In genomic region chr4:74311696-74312313, GRCh38 we compare ENCODE assay signal across 10 cellular contexts. TPM values are rescaled to one million over a fixed set of nuclear protein-coding genes. Genes with fewer than 3 reads are reported as not detected.
DNase-seq lines count a peak whose midpoint lies in the region; ATAC-seq and TF ChIP-seq lines count a peak whose summit lies in the region.
"Had no signal": no experiment of that assay in that cellular context is flagged by ENCODE, and none has a peak within 500 bp of the region (broad histone marks: within the 10 kb centered on the region; RNA-seq: fewer than 3 reads in every experiment).

No MANE protein-coding gene starts in this region.

- H3K9me3 ChIP-seq in prostate gland: no peaks in the 10 kb centered on the region
- H3K9me3 ChIP-seq: BLaER1 treated with 17β-estradiol and CSF1 and Interleukin-3, amounts not matched to agents 10 nM and 100 nM had no signal

- H3K36me3 ChIP-seq in prostate gland: no peaks in the 10 kb centered on the region
- H3K36me3 ChIP-seq: BLaER1 treated with 17β-estradiol and CSF1 and Interleukin-3, amounts not matched to agents 10 nM and 100 nM had no signal

- in situ Hi-C loops in KBM-7 (cut with MboI; ENCODE audit: low pct_unique_long_range_greater_than_20kb, low sequenced_read_pairs): no loop called here

- no peak overlapping the region for H3K4me3 ChIP-seq in prostate gland
- H3K4me3 ChIP-seq: BLaER1 treated with 17β-estradiol and CSF1 and Interleukin-3, amounts not matched to agents 10 nM and 100 nM had no signal

- H3K4me1 ChIP-seq in prostate gland (replicated peaks): no peaks in the 10 kb centered on the region

- no peak for TF ChIP-seq POLR2A in prostate gland (IDR thresholded peaks at IDR 0.05)

- peak; percentile 73 for ATAC-seq in GM19043 (IDR thresholded peaks at IDR 0.05; ENCODE audit: low read depth, unreplicated experiment)

- DNase-seq in NCI-H1417 (lab: John Stamatoyannopoulos, UW): peak; percentile 50 to 79 (median 79)
- DNase-seq in NCI-H1417 treated with DMSO at 0.1 percent for 48 hours (lab: John Stamatoyannopoulos, UW): no peak
- peak; percentile 57 for DNase-seq in KBM-7
- peak; percentile 22 for DNase-seq in SKM-1 (lab: John Stamatoyannopoulos, UW; ENCODE audit: unreplicated experiment)
- peak; percentile 49 for DNase-seq in fibroblast of the conjunctiva (ENCODE audit: low read depth)
- DNase-seq in prostate gland (ENCODE audit: low spot score): peak; percentile 26
- DNase-seq in GOT3 (lab: John Stamatoyannopoulos, UW): no peak

- no peak overlapping the region for H3K27ac ChIP-seq in prostate gland
- H3K27ac ChIP-seq: BLaER1 treated with 17β-estradiol and CSF1 and Interleukin-3, amounts not matched to agents 10 nM and 100 nM had no signal

- no peaks in the 10 kb centered on the region for H3K27me3 ChIP-seq in prostate gland (replicated peaks; ENCODE audit: insufficient read depth)
- H3K27me3 ChIP-seq: BLaER1 treated with 17β-estradiol and CSF1 and Interleukin-3, amounts not matched to agents 10 nM and 100 nM had no signal

- WGBS in prostate gland: 21% methylated on average over 4 of the region's 4 CpGs

- TF ChIP-seq CTCF in prostate gland (IDR thresholded peaks at IDR 0.05): peak in 3 of 4 experiments; percentile 43 to 61 (median 50)

- intact Hi-C loops in prostate gland (cut with DNase I): loop anchor here (10.0 kb wide), 1 partner anchor 87 kb away; no protein-coding TSS in a partner anchor

RNA-seq across cellular contexts. Expression of gene EPGN, which starts 3.5 kb away (rescaled TPM):
- not detected for total RNA-seq in prostate gland
- total RNA-seq: activated naive CD4-positive, alpha-beta T cell treated with anti-CD3 and anti-CD28 coated beads, Interleukin-2, amount 50 U/mL, for 72 hours had no signal

RNA-seq across cellular contexts. Expression of gene EREG, which starts 53.1 kb away (rescaled TPM):
- under 1 TPM; 0.18 to 0.51 TPM for total RNA-seq in prostate gland

Comparison
In these comparisons a context has a peak if more than half of its experiments do, and no peak if none do; other contexts are left out.
1. DNase-seq: peak in NCI-H1417 (3 of 3), KBM-7 (single experiment), SKM-1 (single experiment), fibroblast of the conjunctiva (single experiment) and prostate gland (single experiment); none in NCI-H1417 treated with DMSO at 0.1 percent for 48 hours (single experiment) and GOT3 (single experiment).